19 cellular contexts compared by ENCODE assay signal in genomic region chr5:168788786-168789185, GRCh38.
A peak's percentile ranks its signal among the peaks of the same experiment; 100 is the strongest.
DNase-seq lines count a peak whose midpoint lies in the region; ATAC-seq and TF ChIP-seq lines count a peak whose summit lies in the region.
"Had no signal": no experiment of that assay in that cellular context is flagged by ENCODE, and none has a peak within 500 bp of the region (broad histone marks: within the 10 kb centered on the region; RNA-seq: fewer than 3 reads in every experiment).

No MANE protein-coding gene starts in this region.

- TF ChIP-seq CTCF in WTC11 (IDR thresholded peaks at IDR 0.05) = no peak
- TF ChIP-seq CTCF in smooth muscle cell (IDR thresholded peaks at IDR 0.05; ENCODE audit: borderline replicate concordance, insufficient read depth, poor library complexity, severe bottlenecking) = no peak

- H3K4me3 ChIP-seq in smooth muscle cell = no peak overlapping the region
- H3K4me3 ChIP-seq: A549; BLaER1 treated with 17β-estradiol and CSF1 and Interleukin-3, amounts not matched to agents 10 nM and 100 nM had no signal

- no peaks in the 10 kb centered on the region for H3K27me3 ChIP-seq in smooth muscle cell (ENCODE audit: low read depth)
- H3K27me3 ChIP-seq: BLaER1 treated with 17β-estradiol and CSF1 and Interleukin-3, amounts not matched to agents 10 nM and 100 nM had no signal

- DNase-seq in HEK293T (ENCODE audit: extremely low spot score) (no peak), WTC11 (ENCODE audit: low spot score) (no peak), left kidney (ENCODE audit: low read depth, low spot score) (peak; percentile 43), smooth muscle cell (lab: John Stamatoyannopoulos, UW; ENCODE audit: unreplicated experiment) (no peak), NCI-H1105 (lab: John Stamatoyannopoulos, UW) (no peak), glomerular visceral epithelial cell (ENCODE audit: extremely low spot score) (no peak)
- DNase-seq: AML-193; Caco-2; Calu3; CD4-positive, alpha-beta T cell; CD8-positive, alpha-beta T cell; DMS79 treated with DMSO at 0.1 percent for 48 hours; GF-D8 had no signal

- CTCF ChIA-PET in HEK293T (lab: Yijun Ruan, JAX) = no interaction called here
- CTCF ChIA-PET in WTC11 (lab: Charles Lee) = interaction anchor here (1.0 kb wide), 1 partner anchor 17 kb away, joined by 3 read pairs; no protein-coding TSS in a partner anchor

- peak overlapping the region; percentile 95 for H3K27ac ChIP-seq in smooth muscle cell (ENCODE audit: low read depth)
- H3K27ac ChIP-seq: 22Rv1; A549; BLaER1 treated with 17β-estradiol and CSF1 and Interleukin-3, amounts not matched to agents 10 nM and 100 nM; C4-2B had no signal

- no peak overlapping the region for H2AFZ ChIP-seq in smooth muscle cell (ENCODE audit: low read depth)

- WGBS in smooth muscle cell (ENCODE audit: low lambda C conversion rate) = 85% methylated on average over 3 of the region's 3 CpGs

- H3K9ac ChIP-seq in smooth muscle cell (ENCODE audit: low read depth) = no peak overlapping the region
- H3K9ac ChIP-seq: BLaER1 treated with 17β-estradiol and CSF1 and Interleukin-3, amounts not matched to agents 10 nM and 100 nM had no signal

- no peaks in the 10 kb centered on the region for H3K9me3 Mint-ChIP-seq in WTC11
- H3K9me3 Mint-ChIP-seq: CD4-positive, alpha-beta T cell; CD8-positive, alpha-beta T cell had no signal

- H3K36me3 Mint-ChIP-seq in WTC11 = no peaks in the 10 kb centered on the region
- H3K36me3 Mint-ChIP-seq: CD8-positive, alpha-beta T cell had no signal

- no peaks in the 10 kb centered on the region for H4K20me1 ChIP-seq in smooth muscle cell (ENCODE audit: low read depth)
- H4K20me1 ChIP-seq: BLaER1 treated with 17β-estradiol and CSF1 and Interleukin-3, amounts not matched to agents 10 nM and 100 nM had no signal

- H3K36me3 ChIP-seq in smooth muscle cell (ENCODE audit: low read depth) = no peaks in the 10 kb centered on the region
- H3K36me3 ChIP-seq: BLaER1 treated with 17β-estradiol and CSF1 and Interleukin-3, amounts not matched to agents 10 nM and 100 nM had no signal

- no peaks in the 10 kb centered on the region for H3K9me3 ChIP-seq in smooth muscle cell (replicated peaks; ENCODE audit: low read depth)
- H3K9me3 ChIP-seq: A549; BLaER1 treated with 17β-estradiol and CSF1 and Interleukin-3, amounts not matched to agents 10 nM and 100 nM; Caco-2 had no signal

- no peak overlapping the region for H3K4me3 Mint-ChIP-seq in WTC11
- H3K4me3 Mint-ChIP-seq: B cell; CD4-positive, alpha-beta T cell; CD8-positive, alpha-beta T cell had no signal

- no peak for ATAC-seq in WTC11
- no peak for ATAC-seq in GM18873 (IDR thresholded peaks at IDR 0.05; ENCODE audit: low FRiP score, unreplicated experiment)
- ATAC-seq: A549; CD8-positive, alpha-beta T cell had no signal

- H3K4me2 ChIP-seq in smooth muscle cell = no peak overlapping the region
- H3K4me2 ChIP-seq: A549 had no signal

- no peaks in the 10 kb centered on the region; the same call in 1 of the 2 replicates for H3K27me3 Mint-ChIP-seq in WTC11 (ENCODE audit: low read depth)
- H3K27me3 Mint-ChIP-seq: B cell; CD4-positive, alpha-beta T cell had no signal

- H3K4me1 ChIP-seq in smooth muscle cell (ENCODE audit: low read depth) = peaks cover 12% of the 10 kb centered on the region
- H3K4me1 ChIP-seq: A549 had no signal

- no peaks in the 10 kb centered on the region for H3K79me2 ChIP-seq in smooth muscle cell (ENCODE audit: low read depth)

- H3F3A ChIP-seq in smooth muscle cell (ENCODE audit: low read depth) = peaks cover 35% of the 10 kb centered on the region

- POLR2A ChIA-PET in HEK293T (lab: Yijun Ruan, JAX) = no interaction called here
- POLR2A ChIA-PET in WTC11 (lab: Charles Lee) = no interaction called here

- peaks cover 21% of the 10 kb centered on the region for H3K4me1 Mint-ChIP-seq in WTC11
- H3K4me1 Mint-ChIP-seq: B cell had no signal

- H3K27ac Mint-ChIP-seq in WTC11 = no peak overlapping the region
- H3K27ac Mint-ChIP-seq: B cell; CD4-positive, alpha-beta T cell; CD8-positive, alpha-beta T cell had no signal

TF ChIP-seq in HEK293T, 16 proteins besides CTCF, POLR2A, EP300 and RAD21:
- TF ChIP-seq SUZ12 (IDR thresholded peaks at IDR 0.05) (no peak), CTBP1 (IDR thresholded peaks at IDR 0.05; ENCODE audit: borderline replicate concordance) (no peak), PKNOX1 (IDR thresholded peaks at IDR 0.05) (peak; percentile 77), TARDBP (IDR thresholded peaks at IDR 0.05) (no peak)

TF ChIP-seq in WTC11, 78 proteins besides CTCF, POLR2A, EP300 and RAD21:
- TF ChIP-seq ZNF423 (CRISPR knock-in tag; IDR thresholded peaks at IDR 0.05) = peak; percentile 72
- no peak for TF ChIP-seq NR3C1 (CRISPR knock-in tag; conservative IDR thresholded peaks at IDR 0.05; ENCODE audit: low read depth)
